Comparison of ENCODE assay signal across 1 cellular context in genomic region chr7:131383937-131384635, GRCh38.
TF ChIP-seq lines count a peak whose summit lies in the region.

No MANE protein-coding gene starts in this region.

TF ChIP-seq in IMR-90, 13 proteins besides CTCF, POLR2A, EP300 and RAD21 (continued from another document):
- no peak for TF ChIP-seq ELK1 (IDR thresholded peaks at IDR 0.05; ENCODE audit: borderline replicate concordance, low read depth, low read length)
- TF ChIP-seq MAFK (IDR thresholded peaks at IDR 0.05; ENCODE audit: low read depth, low read length), result no peak
- TF ChIP-seq RCOR1 (IDR thresholded peaks at IDR 0.05; ENCODE audit: insufficient replicate concordance, low read length), result no peak
- no peak for TF ChIP-seq RFX5 (IDR thresholded peaks at IDR 0.05; ENCODE audit: low read depth, low read length)
- TF ChIP-seq USF2 (IDR thresholded peaks at IDR 0.05; ENCODE audit: low read depth, low read length), result no peak
- TF ChIP-seq CHD1 (IDR thresholded peaks at IDR 0.05; ENCODE audit: low read depth, low read length), result no peak
- TF ChIP-seq MXI1 (IDR thresholded peaks at IDR 0.05; ENCODE audit: borderline replicate concordance, low read depth, low read length), result no peak
